8 cellular contexts compared by ENCODE assay signal in the genomic region with DNA sequence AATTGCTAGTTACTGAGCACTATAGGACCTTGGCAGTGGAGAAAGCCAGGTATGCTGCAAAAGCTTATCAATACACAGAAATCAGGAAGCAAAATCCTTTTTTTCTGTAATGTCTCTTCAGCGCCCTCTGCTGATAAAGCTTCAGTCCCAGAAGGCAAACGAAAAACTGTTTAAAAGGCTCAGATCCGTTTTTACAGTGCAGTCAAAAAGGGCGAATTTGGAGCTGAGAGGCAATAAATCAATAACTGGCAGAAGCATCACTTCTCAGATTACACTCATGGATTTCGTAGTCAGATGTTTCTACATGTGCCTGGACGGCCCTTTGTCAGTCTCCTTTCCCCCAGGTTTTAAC. TPM values are rescaled to one million over a fixed set of nuclear protein-coding genes. Genes with fewer than 3 reads are reported as not detected.
A peak's percentile ranks its signal among the peaks of the same experiment; 100 is the strongest.
DNase-seq lines count a peak whose midpoint lies in the region; ATAC-seq and TF ChIP-seq lines count a peak whose summit lies in the region.

No MANE protein-coding gene starts in this region.

- H3K27ac Mint-ChIP-seq in progenitor cell of endocrine pancreas = peak overlapping the region; percentile 99

- no peaks in the 10 kb centered on the region for H3K36me3 Mint-ChIP-seq in progenitor cell of endocrine pancreas (ENCODE audit: insufficient read depth)

- CTCF ChIA-PET in GM10248 (lab: Yijun Ruan, JAX) = interaction anchor here (1.0 to 3.1 kb wide), 6 partner anchors 9 to 1007 kb away, joined by 3 to 9 read pairs (median 5); no protein-coding TSS in a partner anchor

- ATAC-seq in HG03442 (IDR thresholded peaks at IDR 0.05; ENCODE audit: unreplicated experiment) = no peak
- ATAC-seq in GM21423 (IDR thresholded peaks at IDR 0.05; ENCODE audit: unreplicated experiment) = no peak

- DNase-seq in A172 (ENCODE audit: low spot score) = peak; percentile 32
- DNase-seq in GM10248 (ENCODE audit: extremely low spot score) = peak; percentile 13
- DNase-seq in MV-4-11 (lab: John Stamatoyannopoulos, UW) = peak; percentile 83
- no peak for DNase-seq in fibroblast of villous mesenchyme (ENCODE audit: low read depth)
- DNase-seq in progenitor cell of endocrine pancreas (ENCODE audit: low spot score, unreplicated experiment) = peak; percentile 10

- H3K4me1 Mint-ChIP-seq in progenitor cell of endocrine pancreas (ENCODE audit: low read depth) = peaks cover 19% of the 10 kb centered on the region

- H3K4me3 Mint-ChIP-seq in progenitor cell of endocrine pancreas (ENCODE audit: low read depth) = peak overlapping the region; percentile 90

- peak overlapping the region; percentile 95 for H3K4me3 ChIP-seq in WI38 (ENCODE audit: low read depth, low read length)
- peak overlapping the region; percentile 49 for H3K4me3 ChIP-seq in fibroblast of villous mesenchyme (ENCODE audit: low read depth, low read length)

- POLR2A ChIA-PET in GM10248 (lab: Yijun Ruan, JAX) = interaction anchor here (0.5 kb wide), 1 partner anchor 21 kb away, joined by 3 read pairs; no protein-coding TSS in a partner anchor

- TF ChIP-seq CTCF in GM10248 (IDR thresholded peaks at IDR 0.05; ENCODE audit: control extremely low read depth, extremely low read depth, low read depth, missing control alignments) (no peak), WI38 (IDR thresholded peaks at IDR 0.05; ENCODE audit: low read depth, low read length) (no peak), fibroblast of villous mesenchyme (IDR thresholded peaks at IDR 0.05; ENCODE audit: insufficient read depth, low read depth, low read length) (peak; percentile 19), progenitor cell of endocrine pancreas (IDR thresholded peaks at IDR 0.05; ENCODE audit: unreplicated experiment) (peak; percentile 63)

- H3K9me3 Mint-ChIP-seq in progenitor cell of endocrine pancreas (ENCODE audit: low read depth) = peaks cover 7% of the 10 kb centered on the region

- no peaks in the 10 kb centered on the region for H3K27me3 Mint-ChIP-seq in progenitor cell of endocrine pancreas

RNA-seq across cellular contexts. Expression of gene MAN2A1, which starts 1.1 kb away (rescaled TPM):
- 70.8 and 75.3 TPM in 2 replicates for total RNA-seq in A172 (2014; rRNA removed; shearing (Covaris generic))
- total RNA-seq in fibroblast of villous mesenchyme (178 TPM in 2 replicates), progenitor cell of endocrine pancreas (41.9 and 45.4 TPM in 2 replicates)

Comparison
In these comparisons a context has a peak if more than half of its experiments do, and no peak if none do; other contexts are left out.
1. CTCF ChIP-seq: peak in fibroblast of villous mesenchyme (single experiment) and progenitor cell of endocrine pancreas (single experiment); none in GM10248 (single experiment) and WI38 (single experiment).